1 cellular context compared by ENCODE assay signal in the genomic region with DNA sequence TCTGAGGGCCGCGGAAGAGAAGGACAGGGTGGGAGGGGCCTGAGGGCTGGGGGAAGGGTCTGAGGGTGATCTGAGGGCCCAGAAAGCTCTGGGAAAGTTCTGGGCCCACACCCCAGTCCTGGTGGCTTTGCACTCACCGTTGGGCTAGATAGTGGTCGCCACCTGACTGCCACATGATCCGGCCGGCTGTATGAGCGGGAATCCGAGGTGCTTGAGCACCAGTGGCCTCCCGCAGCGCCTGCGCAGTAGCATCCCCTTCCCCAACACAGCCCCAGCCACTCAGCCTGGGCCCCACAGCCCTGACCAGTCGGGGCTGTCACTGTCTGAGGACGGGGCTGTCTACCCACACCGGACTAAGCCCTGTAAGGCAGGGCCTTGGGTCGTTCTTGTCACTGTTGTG.
TF ChIP-seq lines count a peak whose summit lies in the region.

No MANE protein-coding gene starts in this region.

TF ChIP-seq in endothelial cell of umbilical vein, 7 proteins besides CTCF, POLR2A, EP300 and RAD21:
- TF ChIP-seq JUN (IDR thresholded peaks at IDR 0.05; ENCODE audit: borderline replicate concordance, insufficient read depth, insufficient read length, low read depth) = no peak
- TF ChIP-seq POLR2AphosphoS5 (IDR thresholded peaks at IDR 0.05; ENCODE audit: insufficient read depth, low read depth, low read length) = no peak
- TF ChIP-seq MYC (IDR thresholded peaks at IDR 0.05; ENCODE audit: low read depth, low read length) = no peak
- TF ChIP-seq, protein P1, sequence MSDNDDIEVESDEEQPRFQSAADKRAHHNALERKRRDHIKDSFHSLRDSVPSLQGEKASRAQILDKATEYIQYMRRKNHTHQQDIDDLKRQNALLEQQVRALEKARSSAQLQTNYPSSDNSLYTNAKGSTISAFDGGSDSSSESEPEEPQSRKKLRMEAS (IDR thresholded peaks at IDR 0.05; ENCODE audit: insufficient read depth, insufficient read length) = no peak
- TF ChIP-seq EZH2 (IDR thresholded peaks at IDR 0.05; ENCODE audit: borderline replicate concordance, low read depth, low read length, severe bottlenecking) = no peak
- TF ChIP-seq FOS (IDR thresholded peaks at IDR 0.05; ENCODE audit: borderline replicate concordance, insufficient read depth, low read length) = no peak
- no peak for TF ChIP-seq GATA2 (IDR thresholded peaks at IDR 0.05; ENCODE audit: insufficient read depth, insufficient read length, low read depth, low read length)
